Comparison of ENCODE assay signal across 21 cellular contexts in the genomic region with DNA sequence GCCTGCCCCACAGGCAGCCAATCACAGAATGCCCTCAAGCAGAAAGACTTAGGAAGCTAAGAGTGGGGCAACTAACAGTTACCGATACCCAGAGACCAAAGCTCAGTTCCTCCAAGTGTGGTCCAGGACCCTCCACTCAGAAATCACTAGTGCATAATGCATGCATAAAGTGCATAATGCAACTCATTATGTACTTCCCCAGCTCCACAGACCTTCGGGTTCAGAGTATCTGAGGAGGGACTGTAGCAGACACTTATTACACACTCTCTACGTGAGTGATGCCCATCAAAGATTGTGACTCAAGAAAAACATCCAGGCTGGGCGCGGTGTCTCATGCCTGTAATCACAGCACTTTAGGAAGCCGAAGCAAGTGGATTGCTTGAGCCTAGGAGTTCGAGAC.
DNase-seq lines count a peak whose midpoint lies in the region; ATAC-seq, FAIRE-seq and TF ChIP-seq lines count a peak whose summit lies in the region.
"Had no signal": no experiment of that assay in that cellular context is flagged by ENCODE, and none has a peak within 500 bp of the region (broad histone marks: within the 10 kb centered on the region; RNA-seq: fewer than 3 reads in every experiment).

No MANE protein-coding gene starts in this region.

- H3K4me2 ChIP-seq in OCI-LY3 (ENCODE audit: low read length) (peak overlapping the region; percentile 14; the same call in 1 of the 2 replicates), H1 (ENCODE audit: insufficient read depth in 1 of 2, low read depth in 2 of 2, low read length in 2 of 2) (no peak overlapping the region)
- H3K4me2 ChIP-seq: BLaER1, GM23338 had no signal

- H3K27me3 ChIP-seq in CD4-positive, alpha-beta T cell (ENCODE audit: control insufficient read depth, insufficient read depth, low read length), result no peaks in the 10 kb centered on the region
- H3K27me3 ChIP-seq in OCI-LY3 (ENCODE audit: low read depth, low read length) (0 out of 2 replicates have a peak, but pooled peaks cover 3% of the 10 kb centered on the region), H1 (replicated peaks in 1 of 4; ENCODE audit: control insufficient read depth in 3 of 4, extremely low read depth in 1 of 4, insufficient read depth in 3 of 4, low read length in 3 of 4) (no peaks in the 10 kb centered on the region)
- H3K27me3 ChIP-seq: BLaER1 had no signal

- H3K56ac ChIP-seq in H1 (replicated peaks; ENCODE audit: insufficient read length, low read depth, low read length), result no peak overlapping the region

- no peaks in the 10 kb centered on the region for H3K79me1 ChIP-seq in H1 (ENCODE audit: low read depth, low read length)

- H3K36me3 ChIP-seq in OCI-LY3 (replicated peaks; ENCODE audit: low read depth, low read length), result no peaks in the 10 kb centered on the region
- H3K36me3 ChIP-seq in H1 (ENCODE audit: control insufficient read depth in 2 of 4, insufficient read depth in 4 of 4, low read length in 3 of 4), result no peaks in the 10 kb centered on the region
- H3K36me3 ChIP-seq: BLaER1, HAP-1 had no signal

- no peak for DNase-seq in CD4-positive, alpha-beta T cell
- DNase-seq in H1 (ENCODE audit: low read depth in 1 of 2, low spot score in 2 of 2) (no peak), DMS79 (lab: John Stamatoyannopoulos, UW) (no peak)
- no peak for DNase-seq in stimulated activated naive B cell treated with anti-CD40 and anti-IgM and Interleukin-4, amounts not matched to agents 10 μg/mL and 1 μg/mL and 100 μg/mL, for 72 hours
- no peak for DNase-seq in stimulated activated CD4-positive, alpha-beta T cell treated with anti-CD3 and anti-CD28 coated beads, Interleukin-12 subunit alpha, Interleukin-12 subunit beta, amount 100 ng/mL, for 4 hours
- DNase-seq: 8988T; CD4-positive, CD25-positive, alpha-beta regulatory T cell; CD8-positive, alpha-beta memory T cell; DMS53; DND-41; HFFc6 had no signal

- POLR2A ChIA-PET in CD4-positive, alpha-beta T cell (lab: Charles Lee), result no interaction called here
- POLR2A ChIA-PET in H1 (lab: Charles Lee; ENCODE audit: partially characterized antibody), result no interaction called here

- no peak overlapping the region for H2AK5ac ChIP-seq in H1 (ENCODE audit: low read depth, low read length)

- H3K27me3 Mint-ChIP-seq in CD4-positive, alpha-beta T cell, result no peaks in the 10 kb centered on the region
- peaks cover 0 to 39% of the 10 kb centered on the region in 2 donors for H3K27me3 Mint-ChIP-seq in stimulated activated naive B cell treated with anti-CD40 and anti-IgM and Interleukin-4, amounts not matched to agents 10 μg/mL and 1 μg/mL and 100 μg/mL, for 72 hours
- H3K27me3 Mint-ChIP-seq: CD4-positive, CD25-positive, alpha-beta regulatory T cell had no signal

- peak overlapping the region; percentile 60; the same call in 1 of the 2 replicates for H2BK12ac ChIP-seq in H1 (ENCODE audit: low read depth, low read length)

- H2AFZ ChIP-seq in OCI-LY3 (ENCODE audit: low read depth, low read length), result no peak overlapping the region
- H2AFZ ChIP-seq in H1 (ENCODE audit: low read length), result no peak overlapping the region
- H2AFZ ChIP-seq: GM23338 had no signal

- FAIRE-seq in H1 (lab: Jason Lieb, UNC), result no peak
- FAIRE-seq: G401.6, GM12892, GM19239, H54 had no signal

- no peak overlapping the region; the same call in 1 of the 2 replicates for H2BK5ac ChIP-seq in H1 (ENCODE audit: low read depth, low read length)

- no peak overlapping the region for H3K27ac ChIP-seq in CD4-positive, alpha-beta T cell (ENCODE audit: low read depth, low read length)
- no peak overlapping the region for H3K27ac ChIP-seq in OCI-LY3 (ENCODE audit: low read length)
- no peak overlapping the region for H3K27ac ChIP-seq in H1 (ENCODE audit: low read depth, low read length)
- H3K27ac ChIP-seq: BLaER1, C4-2B had no signal

- no peaks in the 10 kb centered on the region for H3K79me2 ChIP-seq in OCI-LY3 (ENCODE audit: low read length)
- no peaks in the 10 kb centered on the region for H3K79me2 ChIP-seq in H1 (ENCODE audit: control insufficient read depth in 1 of 2, insufficient read depth in 2 of 2, low read length in 2 of 2)

- whole genome bisulfite sequencing in H1 (ENCODE audit: extremely low coverage in 1 of 2, insufficient coverage in 1 of 2, insufficient read length in 1 of 2, insufficient replicate concordance in 2 of 2, low coverage in 1 of 2, low lambda C conversion rate in 2 of 2, missing lambda C conversion rate in 1 of 2), 2 experiments, result 85% methylated on average over 3 of the region's 7 CpGs; no CpG with 5 or more reads in 1 of the 2 experiments

- H4K8ac ChIP-seq in H1 (ENCODE audit: extremely low read depth, insufficient read depth, low read length), result no peak overlapping the region

- H4K20me1 ChIP-seq in OCI-LY3 (ENCODE audit: insufficient read depth, low read length), result no peaks in the 10 kb centered on the region
- no peaks in the 10 kb centered on the region for H4K20me1 ChIP-seq in H1 (replicated peaks in 1 of 2; ENCODE audit: control insufficient read depth in 1 of 2, insufficient read depth in 2 of 2, low read length in 2 of 2)
- H4K20me1 ChIP-seq: BLaER1 had no signal

- H3K4me3 Mint-ChIP-seq in CD4-positive, alpha-beta T cell, result no peak overlapping the region
- no peak overlapping the region for H3K4me3 Mint-ChIP-seq in stimulated activated naive B cell treated with anti-CD40 and anti-IgM and Interleukin-4, amounts not matched to agents 10 μg/mL and 1 μg/mL and 100 μg/mL, for 72 hours
- H3K4me3 Mint-ChIP-seq: CD8-positive, alpha-beta memory T cell; GM23338; HFFc6 had no signal

- H3K4me3 ChIP-seq in OCI-LY3 (ENCODE audit: low read length), result no peak overlapping the region
- no peak overlapping the region for H3K4me3 ChIP-seq in H1 (ENCODE audit: extremely low read depth in 1 of 4, insufficient read depth in 2 of 4, low read depth in 3 of 4, low read length in 4 of 4)
- H3K4me3 ChIP-seq: BLaER1, GM23338, HAP-1 had no signal

- TF ChIP-seq RAD21 in H1 (IDR thresholded peaks at IDR 0.05 in 1 of 2, conservative IDR thresholded peaks at IDR 0.05 in 1 of 2; ENCODE audit: low read depth in 2 of 2, low read length in 2 of 2), result no peak

- H3K27ac Mint-ChIP-seq in CD4-positive, alpha-beta T cell, result peak overlapping the region; percentile 36
- H3K27ac Mint-ChIP-seq in stimulated activated naive B cell treated with anti-CD40 and anti-IgM and Interleukin-4, amounts not matched to agents 10 μg/mL and 1 μg/mL and 100 μg/mL, for 72 hours, result no peak overlapping the region
- H3K27ac Mint-ChIP-seq: GM23338, HFFc6 had no signal

- intact Hi-C loops in CD4-positive, alpha-beta T cell (cut with DNase I, micrococcal nuclease), result loop anchor here in 1 of 2 experiments (5.0 kb wide), 1 partner anchor 88 kb away; no protein-coding TSS in a partner anchor

- no peaks in the 10 kb centered on the region for H3K9me3 Mint-ChIP-seq in CD4-positive, alpha-beta T cell
- H3K9me3 Mint-ChIP-seq in stimulated activated naive B cell treated with anti-CD40 and anti-IgM and Interleukin-4, amounts not matched to agents 10 μg/mL and 1 μg/mL and 100 μg/mL, for 72 hours, result peaks cover 0 to 4% of the 10 kb centered on the region in 2 donors
- H3K9me3 Mint-ChIP-seq: CD8-positive, alpha-beta memory T cell; GM23338; HFFc6 had no signal

- no peak for TF ChIP-seq CTCF in CD4-positive, alpha-beta T cell (IDR thresholded peaks at IDR 0.05)
- TF ChIP-seq CTCF in OCI-LY3 (IDR thresholded peaks at IDR 0.05; ENCODE audit: low read depth, low read length), result no peak
- no peak for TF ChIP-seq CTCF in H1 (IDR thresholded peaks at IDR 0.05; ENCODE audit: control extremely low read depth in 1 of 3, insufficient read depth in 1 of 3, low read depth in 1 of 3, low read length in 3 of 3)

- no peak for ATAC-seq in CD4-positive, alpha-beta T cell (ENCODE audit: poor library complexity)
- ATAC-seq in stimulated activated naive B cell treated with anti-CD40 and anti-IgM and Interleukin-4, amounts not matched to agents 10 μg/mL and 1 μg/mL and 100 μg/mL, for 72 hours (replicated peaks), result peak; percentile 68 to 79
- no peak for ATAC-seq in GM21529 (IDR thresholded peaks at IDR 0.05; ENCODE audit: unreplicated experiment)
- ATAC-seq: GM23338 had no signal

- no peak overlapping the region for H4K5ac ChIP-seq in H1 (ENCODE audit: insufficient read length, low read depth, low read length)

- peaks cover 67% of the 10 kb centered on the region for H3K4me1 Mint-ChIP-seq in CD4-positive, alpha-beta T cell (ENCODE audit: low read depth)
- H3K4me1 Mint-ChIP-seq in stimulated activated naive B cell treated with anti-CD40 and anti-IgM and Interleukin-4, amounts not matched to agents 10 μg/mL and 1 μg/mL and 100 μg/mL, for 72 hours, result peaks cover 9% of the 10 kb centered on the region in 2 donors

- H3K23me2 ChIP-seq in H1 (ENCODE audit: low read depth, low read length), result no peaks in the 10 kb centered on the region

- H2BK120ac ChIP-seq in H1 (replicated peaks; ENCODE audit: low read depth, low read length), result no peak overlapping the region

- H3K4ac ChIP-seq in H1 (replicated peaks; ENCODE audit: insufficient read length, low read depth, low read length), result no peak overlapping the region

- H3K9me3 ChIP-seq in CD4-positive, alpha-beta T cell (ENCODE audit: control insufficient read depth, low read length), result no peaks in the 10 kb centered on the region
- H3K9me3 ChIP-seq in OCI-LY3 (ENCODE audit: insufficient read depth, low read length) (no peaks in the 10 kb centered on the region; the same call in 1 of the 2 replicates), H1 (ENCODE audit: insufficient read depth in 2 of 2, low read depth in 1 of 2, low read length in 1 of 2) (no peaks in the 10 kb centered on the region)
- H3K9me3 ChIP-seq: BLaER1, HAP-1 had no signal

- H3K14ac ChIP-seq in H1 (ENCODE audit: insufficient read length), result no peak overlapping the region

- H3K4me1 ChIP-seq in OCI-LY3 (ENCODE audit: low read length) (peaks cover 39% of the 10 kb centered on the region), H1 (replicated peaks in 1 of 4; ENCODE audit: control insufficient read depth in 3 of 4, insufficient read depth in 4 of 4, low read length in 3 of 4) (peaks cover 2 to 23% (median 10%) of the 10 kb centered on the region in 4 experiments; a peak in 5 of 7 replicates)

- no peak overlapping the region for H3K9ac ChIP-seq in OCI-LY3 (ENCODE audit: low read length)
- no peak overlapping the region for H3K9ac ChIP-seq in H1 (replicated peaks in 1 of 4; ENCODE audit: extremely low read depth in 1 of 4, low read depth in 3 of 4, low read length in 3 of 4)
- H3K9ac ChIP-seq: BLaER1 had no signal

- TF ChIP-seq EP300 in H1 (IDR thresholded peaks at IDR 0.05; ENCODE audit: borderline replicate concordance in 1 of 2, low read depth in 2 of 2, low read length in 2 of 2), result no peak

- H3K18ac ChIP-seq in H1 (ENCODE audit: extremely low read depth, low read length), result no peak overlapping the region

- H3K36me3 Mint-ChIP-seq in CD4-positive, alpha-beta T cell (ENCODE audit: low read depth), result peaks cover 4% of the 10 kb centered on the region
- H3K36me3 Mint-ChIP-seq in stimulated activated naive B cell treated with anti-CD40 and anti-IgM and Interleukin-4, amounts not matched to agents 10 μg/mL and 1 μg/mL and 100 μg/mL, for 72 hours, result no peaks in the 10 kb centered on the region
- H3K36me3 Mint-ChIP-seq: CD4-positive, CD25-positive, alpha-beta regulatory T cell; CD8-positive, alpha-beta memory T cell had no signal

- no peak overlapping the region for H2BK15ac ChIP-seq in H1 (ENCODE audit: low read length)

- H2BK20ac ChIP-seq in H1 (ENCODE audit: low read length), result no peak overlapping the region

- H3K23ac ChIP-seq in H1 (ENCODE audit: insufficient read length), result no peak overlapping the region

- CTCF ChIA-PET in CD4-positive, alpha-beta T cell (lab: Charles Lee), result no interaction called here
- CTCF ChIA-PET in H1 (lab: Charles Lee; ENCODE audit: partially characterized antibody), result no interaction called here

- no peak for TF ChIP-seq POLR2A in H1 (IDR thresholded peaks at IDR 0.05; ENCODE audit: control extremely low read depth in 1 of 2, low read depth in 2 of 2, low read length in 2 of 2)

- H4K91ac ChIP-seq in H1 (replicated peaks; ENCODE audit: insufficient read length, low read length), result peak overlapping the region; percentile 70

Comparison
In these comparisons a context has a peak if more than half of its experiments do, and no peak if none do; other contexts are left out.
1. ATAC-seq: peak in stimulated activated naive B cell treated with anti-CD40 and anti-IgM and Interleukin-4, amounts not matched to agents 10 μg/mL and 1 μg/mL and 100 μg/mL, for 72 hours (2 of 2); none in CD4-positive, alpha-beta T cell (single experiment) and GM21529 (single experiment).